In the genomic region with DNA sequence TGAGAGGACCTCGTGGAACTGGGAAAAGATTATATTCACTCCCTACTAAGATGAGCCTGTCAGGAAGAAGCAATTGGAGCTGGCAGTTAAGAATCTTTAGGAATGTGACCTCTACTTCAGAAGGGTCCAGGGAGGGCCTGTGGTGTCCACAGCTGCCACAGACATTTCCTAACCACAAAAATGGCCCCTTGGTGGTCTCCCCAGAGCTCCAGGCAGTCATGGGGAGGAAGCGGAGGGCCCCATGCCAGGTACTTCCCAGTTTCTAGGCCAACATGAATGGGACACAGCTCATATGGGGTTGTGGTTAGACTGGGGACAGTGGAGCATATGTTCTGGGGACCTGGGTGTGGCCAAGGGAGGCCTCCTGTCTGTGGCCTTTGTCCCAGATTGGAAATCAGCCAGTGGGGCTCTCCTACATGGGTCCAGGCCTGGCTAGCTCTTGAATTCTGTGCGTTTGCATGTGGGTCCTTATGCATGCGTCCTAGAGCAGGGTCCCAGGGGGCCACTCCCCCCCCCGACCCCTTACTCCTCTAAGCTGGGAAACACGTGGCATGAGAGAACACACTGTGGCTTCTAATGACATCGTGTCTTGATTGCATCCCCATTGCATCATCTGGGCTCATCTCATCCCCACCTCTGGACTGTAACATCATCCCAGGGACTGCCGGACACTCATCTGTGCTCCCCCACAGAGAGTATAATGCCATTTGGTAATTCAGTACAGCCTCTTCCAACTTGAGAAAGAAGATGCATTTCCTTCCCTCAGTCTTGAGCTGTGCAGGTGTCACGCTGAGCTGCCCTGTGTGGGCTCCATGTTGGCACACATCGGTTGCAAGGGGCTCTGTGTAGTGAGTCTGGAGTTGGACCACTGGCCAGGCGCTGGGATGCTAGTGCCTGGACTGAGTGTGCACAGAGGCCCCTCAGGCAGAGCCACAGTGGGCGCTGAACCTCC, we compare ENCODE assay signal across 8 cellular contexts. TPM values are rescaled to one million over a fixed set of nuclear protein-coding genes. Genes with fewer than 3 reads are reported as not detected.
DNase-seq lines count a peak whose midpoint lies in the region; ATAC-seq and TF ChIP-seq lines count a peak whose summit lies in the region.

No MANE protein-coding gene starts in this region.

- no peak for DNase-seq in activated T-cell treated with anti-CD3 and anti-CD28 coated beads, Interleukin-2, amount 50 U/mL, for 72 hours
- DNase-seq in activated T-cell treated with anti-CD3 and anti-CD28 coated beads, Interleukin-2, amount 50 U/mL, for 4 hours = no peak
- DNase-seq in RWPE1 (ENCODE audit: low spot score) (no peak), fibroblast of mammary gland (ENCODE audit: low read depth) (peak; percentile 71), suprapubic skin (ENCODE audit: low spot score in 2 of 2) (peak in 1 of 2 donors; percentile 75), HCEC 1CT (no peak), SK-N-DZ (ENCODE audit: low spot score) (no peak)

- peak; percentile 3 to 10 for ATAC-seq in activated T-cell treated with anti-CD3 and anti-CD28 coated beads, Interleukin-2, amount 50 U/mL, for 72 hours (replicated peaks in 1 of 2)
- no peak for ATAC-seq in activated T-cell treated with anti-CD3 and anti-CD28 coated beads, Interleukin-2, amount 50 U/mL, for 4 hours
- no peak for ATAC-seq in HG03097 (IDR thresholded peaks at IDR 0.05; ENCODE audit: low FRiP score, unreplicated experiment)

- peaks cover 71% of the 10 kb centered on the region for H3K4me1 ChIP-seq in suprapubic skin

- peaks cover 15% of the 10 kb centered on the region for H3K27me3 Mint-ChIP-seq in activated T-cell treated with anti-CD3 and anti-CD28 coated beads, Interleukin-2, amount 50 U/mL, for 72 hours (ENCODE audit: low read depth)
- H3K27me3 Mint-ChIP-seq in activated T-cell treated with anti-CD3 and anti-CD28 coated beads, Interleukin-2, amount 50 U/mL, for 4 hours (ENCODE audit: low read depth) = no peaks in the 10 kb centered on the region

- POLR2A ChIA-PET in RWPE1 (lab: Yijun Ruan, JAX; ENCODE audit: low non-redundant PET) = no interaction called here

- H3K27ac ChIP-seq in RWPE1 (peak overlapping the region; percentile 54), suprapubic skin (peak overlapping the region; percentile 51)

- peaks cover 92% of the 10 kb centered on the region for H3K4me1 Mint-ChIP-seq in activated T-cell treated with anti-CD3 and anti-CD28 coated beads, Interleukin-2, amount 50 U/mL, for 72 hours (ENCODE audit: low read depth)
- H3K4me1 Mint-ChIP-seq in activated T-cell treated with anti-CD3 and anti-CD28 coated beads, Interleukin-2, amount 50 U/mL, for 4 hours (ENCODE audit: low read depth) = peaks cover 91% of the 10 kb centered on the region

- peaks cover 0 to 1% of the 10 kb centered on the region in 2 donors for H3K9me3 Mint-ChIP-seq in activated T-cell treated with anti-CD3 and anti-CD28 coated beads, Interleukin-2, amount 50 U/mL, for 72 hours
- no peaks in the 10 kb centered on the region for H3K9me3 Mint-ChIP-seq in activated T-cell treated with anti-CD3 and anti-CD28 coated beads, Interleukin-2, amount 50 U/mL, for 4 hours

- H3K4me3 Mint-ChIP-seq in activated T-cell treated with anti-CD3 and anti-CD28 coated beads, Interleukin-2, amount 50 U/mL, for 72 hours = peak overlapping the region; percentile 77 to 81
- no peak overlapping the region for H3K4me3 Mint-ChIP-seq in activated T-cell treated with anti-CD3 and anti-CD28 coated beads, Interleukin-2, amount 50 U/mL, for 4 hours

- CTCF ChIA-PET in RWPE1 (lab: Yijun Ruan, JAX) = interaction anchor here (0.6 to 1.7 kb wide), 4 partner anchors 20 to 791 kb away, joined by 3 to 4 read pairs (median 4); no protein-coding TSS in a partner anchor

- H3K36me3 Mint-ChIP-seq in activated T-cell treated with anti-CD3 and anti-CD28 coated beads, Interleukin-2, amount 50 U/mL, for 72 hours (ENCODE audit: insufficient read depth in 2 of 2) = peaks cover 8 to 17% of the 10 kb centered on the region in 2 donors
- H3K36me3 Mint-ChIP-seq in activated T-cell treated with anti-CD3 and anti-CD28 coated beads, Interleukin-2, amount 50 U/mL, for 4 hours (ENCODE audit: insufficient read depth) = peaks cover 19% of the 10 kb centered on the region

- no peak for TF ChIP-seq EP300 in suprapubic skin (IDR thresholded peaks at IDR 0.05)

- 71% methylated on average over 10 of the region's 12 CpGs for WGBS in suprapubic skin

- TF ChIP-seq POLR2A in suprapubic skin (IDR thresholded peaks at IDR 0.05) = no peak

- no peaks in the 10 kb centered on the region for H3K36me3 ChIP-seq in suprapubic skin

- H3K27ac Mint-ChIP-seq in activated T-cell treated with anti-CD3 and anti-CD28 coated beads, Interleukin-2, amount 50 U/mL, for 72 hours = peak overlapping the region; percentile 99

- no peak for TF ChIP-seq CTCF in RWPE1 (conservative IDR thresholded peaks at IDR 0.05; ENCODE audit: low read depth)
- TF ChIP-seq CTCF in fibroblast of mammary gland (conservative IDR thresholded peaks at IDR 0.05; ENCODE audit: control insufficient read depth, insufficient read depth, low read depth, low read length) = no peak
- no peak for TF ChIP-seq CTCF in suprapubic skin (IDR thresholded peaks at IDR 0.05)

- no peaks in the 10 kb centered on the region for H3K9me3 ChIP-seq in suprapubic skin

- H3K4me3 ChIP-seq in fibroblast of mammary gland (ENCODE audit: control insufficient read depth, low read depth, low read length) (no peak overlapping the region), suprapubic skin (no peak overlapping the region)

- H3K27me3 ChIP-seq in suprapubic skin = no peaks in the 10 kb centered on the region

RNA-seq across cellular contexts. Expression of gene IRF1, which starts 31.3 kb away (rescaled TPM):
- 100 to 1,000 TPM; 212 to 226 TPM for total RNA-seq in activated T-cell treated with anti-CD3 and anti-CD28 coated beads, Interleukin-2, amount 50 U/mL, for 72 hours
- total RNA-seq in activated T-cell treated with anti-CD3 and anti-CD28 coated beads, Interleukin-2, amount 50 U/mL, for 4 hours = 100 to 1,000 TPM; 342 to 390 (median 377) TPM
- total RNA-seq in suprapubic skin = 10 to 100 TPM; 17.5 to 24.1 (median 20.1) TPM
- 1.4 and 1.5 TPM in 2 replicates for polyA plus RNA-seq in SK-N-DZ (2014; cell fraction: cytosol; rRNA removed)
- 0.74 and 1.9 TPM in 2 replicates for polyA plus RNA-seq in SK-N-DZ (2014; cell fraction: nucleus; rRNA removed)

Comparison
In these comparisons a context has a peak if more than half of its experiments do, and no peak if none do; other contexts are left out.
1. ATAC-seq: peak in activated T-cell treated with anti-CD3 and anti-CD28 coated beads, Interleukin-2, amount 50 U/mL, for 72 hours (2 of 2); none in activated T-cell treated with anti-CD3 and anti-CD28 coated beads, Interleukin-2, amount 50 U/mL, for 4 hours (0 of 2) and HG03097 (single experiment).
2. RNA of gene IRF1, which starts 31.3 kb away (total RNA-seq): 342 to 390 TPM in activated T-cell treated with anti-CD3 and anti-CD28 coated beads, Interleukin-2, amount 50 U/mL, for 4 hours and 212 to 226 TPM in activated T-cell treated with anti-CD3 and anti-CD28 coated beads, Interleukin-2, amount 50 U/mL, for 72 hours; 17.5 to 24.1 TPM in suprapubic skin; every median in the first group is over 4 times any median in the second.